In the genomic region with DNA sequence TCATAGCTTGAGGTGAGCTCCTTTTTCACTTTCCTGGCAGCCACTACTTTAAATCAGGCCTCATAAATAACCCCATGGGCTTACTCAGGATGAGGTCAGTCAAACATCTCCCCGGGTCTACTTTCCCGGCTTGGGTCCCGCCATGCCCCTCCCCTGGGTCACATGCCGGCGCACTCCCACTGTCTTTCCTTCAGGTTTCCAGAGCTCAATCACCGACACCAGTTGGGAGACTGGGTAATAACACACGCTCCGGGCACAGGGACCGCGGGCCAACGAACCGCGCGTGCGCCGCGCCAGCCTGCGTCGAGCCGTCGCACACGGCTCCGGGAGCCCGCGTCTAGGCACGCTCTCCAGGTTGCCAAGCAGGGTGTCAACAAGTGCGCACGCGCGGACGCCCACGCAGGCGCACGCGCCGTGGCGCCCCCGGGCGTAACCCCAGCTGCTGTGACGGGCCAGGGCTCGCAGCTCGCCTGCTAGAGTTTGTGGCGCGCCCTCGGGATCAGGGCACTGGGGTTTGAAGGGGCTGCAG, we compare ENCODE assay signal across 12 cellular contexts. TPM values are rescaled to one million over a fixed set of nuclear protein-coding genes. Genes with fewer than 3 reads are reported as not detected.
DNase-seq lines count a peak whose midpoint lies in the region; ATAC-seq and TF ChIP-seq lines count a peak whose summit lies in the region.
"Had no signal": no experiment of that assay in that cellular context is flagged by ENCODE, and none has a peak within 500 bp of the region (broad histone marks: within the 10 kb centered on the region; RNA-seq: fewer than 3 reads in every experiment).

No MANE protein-coding gene starts in this region.

- peak; percentile 19 for ATAC-seq in WTC11
- no peak for ATAC-seq in HG02973 (IDR thresholded peaks at IDR 0.05; ENCODE audit: unreplicated experiment)
- ATAC-seq in GM18520 (IDR thresholded peaks at IDR 0.05; ENCODE audit: unreplicated experiment) = no peak
- ATAC-seq: GM12878 had no signal

- H3K9ac ChIP-seq in iPS-20b (ENCODE audit: low read depth, low read length) (no peak overlapping the region), skeletal muscle tissue (ENCODE audit: low read depth in 1 of 3, low read length in 3 of 3) (no peak overlapping the region)

- H3K9me3 ChIP-seq in iPS-20b (ENCODE audit: insufficient read depth, low read depth, low read length) = no peaks in the 10 kb centered on the region; the same call in 1 of the 2 replicates
- no peaks in the 10 kb centered on the region for H3K9me3 ChIP-seq in skeletal muscle tissue (ENCODE audit: control insufficient read depth in 3 of 3, low read length in 3 of 3)
- H3K9me3 ChIP-seq: MG63, transverse colon had no signal

- H3K4me1 ChIP-seq in iPS-20b (ENCODE audit: insufficient read depth, low read length) (peaks cover 16% of the 10 kb centered on the region), skeletal muscle tissue (ENCODE audit: control insufficient read depth in 3 of 3, insufficient read depth in 3 of 3, low read length in 3 of 3) (peaks cover 8 to 21% (median 16%) of the 10 kb centered on the region in 3 donors)

- intact Hi-C loops in Calu3 (cut with micrococcal nuclease; ENCODE audit: unreplicated experiment) = no loop called here

- peaks cover 99% of the 10 kb centered on the region for H3K27me3 ChIP-seq in iPS-20b (ENCODE audit: insufficient read depth, low read length)
- H3K27me3 ChIP-seq in skeletal muscle tissue (ENCODE audit: control insufficient read depth in 3 of 3, insufficient read depth in 3 of 3, low read length in 3 of 3) = peaks cover 57 to 76% (median 61%) of the 10 kb centered on the region in 3 donors

- H3K27me3 Mint-ChIP-seq in WTC11 (ENCODE audit: low read depth) = peaks cover 99% of the 10 kb centered on the region
- H3K27me3 Mint-ChIP-seq in Calu3 (ENCODE audit: unreplicated experiment) = peaks cover 21% of the 10 kb centered on the region

- H3K4me3 Mint-ChIP-seq in WTC11 (peak overlapping the region; percentile 73), Calu3 (ENCODE audit: low read depth, unreplicated experiment) (no peak overlapping the region)

- no peaks in the 10 kb centered on the region for H3K9me3 Mint-ChIP-seq in WTC11
- no peaks in the 10 kb centered on the region for H3K9me3 Mint-ChIP-seq in Calu3 (ENCODE audit: low read depth, unreplicated experiment)

- H3K36me3 ChIP-seq in iPS-20b (ENCODE audit: insufficient read depth, low read depth, low read length) (no peaks in the 10 kb centered on the region), skeletal muscle tissue (ENCODE audit: control insufficient read depth in 3 of 3, insufficient read depth in 3 of 3, low read length in 3 of 3) (no peaks in the 10 kb centered on the region)
- H3K36me3 ChIP-seq: MG63, transverse colon had no signal

- TF ChIP-seq CTCF in WTC11 (IDR thresholded peaks at IDR 0.05) = no peak
- no peak for TF ChIP-seq CTCF in Calu3 (IDR thresholded peaks at IDR 0.05; ENCODE audit: unreplicated experiment)

- POLR2A ChIA-PET in WTC11 (lab: Charles Lee) = interaction anchor here (1.0 kb wide), 1 partner anchor 31 kb away, joined by 3 read pairs; no protein-coding TSS in a partner anchor

- BruUV-seq in Calu3 (replicated peaks; lab: Mats Ljungman, UMichigan) = no TSS peak

- H3K4me1 Mint-ChIP-seq in WTC11 = peaks cover 61% of the 10 kb centered on the region
- H3K4me1 Mint-ChIP-seq in Calu3 (ENCODE audit: low read depth, unreplicated experiment) = no peaks in the 10 kb centered on the region

- no peak overlapping the region for H3K27ac Mint-ChIP-seq in WTC11
- H3K27ac Mint-ChIP-seq in Calu3 (ENCODE audit: unreplicated experiment) = no peak overlapping the region

- H3K36me3 Mint-ChIP-seq in WTC11 (no peaks in the 10 kb centered on the region), Calu3 (ENCODE audit: insufficient read depth, unreplicated experiment) (no peaks in the 10 kb centered on the region)

- H3K27ac ChIP-seq in iPS-20b (ENCODE audit: low read length) = no peak overlapping the region
- H3K27ac ChIP-seq in skeletal muscle tissue (ENCODE audit: low read depth, low read length) = no peak overlapping the region
- H3K27ac ChIP-seq: transverse colon had no signal

- CTCF ChIA-PET in WTC11 (lab: Charles Lee) = interaction anchor here (0.8 to 1.7 kb wide), 2 partner anchors 10 to 665 kb away, joined by 4 read pairs; no protein-coding TSS in a partner anchor
- CTCF ChIA-PET in Calu3 (lab: Charles Lee) = no interaction called here

- DNase-seq in NCI-H187 (lab: John Stamatoyannopoulos, UW) (peak; percentile 48 to 50), NCI-H187 treated with DMSO at 0.1 percent for 48 hours (lab: John Stamatoyannopoulos, UW) (no peak), WTC11 (ENCODE audit: low spot score) (peak; percentile 52), Calu3 (no peak)
- DNase-seq: MG63, transverse colon had no signal

- peak overlapping the region; percentile 63 for H3K4me3 ChIP-seq in iPS-20b (ENCODE audit: low read length)
- peak overlapping the region; percentile 1 to 59 (median 57) for H3K4me3 ChIP-seq in skeletal muscle tissue (ENCODE audit: low read length in 3 of 3)
- H3K4me3 ChIP-seq: GM12878, MG63 had no signal

TF ChIP-seq in WTC11, 78 proteins besides CTCF, POLR2A, EP300 and RAD21 (continues in another document):
- TF ChIP-seq CREM (CRISPR knock-in tag; IDR thresholded peaks at IDR 0.05) (no peak), JAZF1 (CRISPR knock-in tag; IDR thresholded peaks at IDR 0.05) (no peak), TEAD1 (CRISPR knock-in tag; IDR thresholded peaks at IDR 0.05) (no peak), EMX1 (CRISPR knock-in tag; IDR thresholded peaks at IDR 0.05) (no peak), SP1 (CRISPR knock-in tag; conservative IDR thresholded peaks at IDR 0.05) (no peak)
- TF ChIP-seq, protein P1, sequence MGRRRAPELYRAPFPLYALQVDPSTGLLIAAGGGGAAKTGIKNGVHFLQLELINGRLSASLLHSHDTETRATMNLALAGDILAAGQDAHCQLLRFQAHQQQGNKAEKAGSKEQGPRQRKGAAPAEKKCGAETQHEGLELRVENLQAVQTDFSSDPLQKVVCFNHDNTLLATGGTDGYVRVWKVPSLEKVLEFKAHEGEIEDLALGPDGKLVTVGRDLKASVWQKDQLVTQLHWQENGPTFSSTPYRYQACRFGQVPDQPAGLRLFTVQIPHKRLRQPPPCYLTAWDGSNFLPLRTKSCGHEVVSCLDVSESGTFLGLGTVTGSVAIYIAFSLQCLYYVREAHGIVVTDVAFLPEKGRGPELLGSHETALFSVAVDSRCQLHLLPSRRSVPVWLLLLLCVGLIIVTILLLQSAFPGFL (CRISPR knock-in tag; IDR thresholded peaks at IDR 0.05; ENCODE audit: borderline replicate concordance) = no peak
- TF ChIP-seq, protein P2, sequence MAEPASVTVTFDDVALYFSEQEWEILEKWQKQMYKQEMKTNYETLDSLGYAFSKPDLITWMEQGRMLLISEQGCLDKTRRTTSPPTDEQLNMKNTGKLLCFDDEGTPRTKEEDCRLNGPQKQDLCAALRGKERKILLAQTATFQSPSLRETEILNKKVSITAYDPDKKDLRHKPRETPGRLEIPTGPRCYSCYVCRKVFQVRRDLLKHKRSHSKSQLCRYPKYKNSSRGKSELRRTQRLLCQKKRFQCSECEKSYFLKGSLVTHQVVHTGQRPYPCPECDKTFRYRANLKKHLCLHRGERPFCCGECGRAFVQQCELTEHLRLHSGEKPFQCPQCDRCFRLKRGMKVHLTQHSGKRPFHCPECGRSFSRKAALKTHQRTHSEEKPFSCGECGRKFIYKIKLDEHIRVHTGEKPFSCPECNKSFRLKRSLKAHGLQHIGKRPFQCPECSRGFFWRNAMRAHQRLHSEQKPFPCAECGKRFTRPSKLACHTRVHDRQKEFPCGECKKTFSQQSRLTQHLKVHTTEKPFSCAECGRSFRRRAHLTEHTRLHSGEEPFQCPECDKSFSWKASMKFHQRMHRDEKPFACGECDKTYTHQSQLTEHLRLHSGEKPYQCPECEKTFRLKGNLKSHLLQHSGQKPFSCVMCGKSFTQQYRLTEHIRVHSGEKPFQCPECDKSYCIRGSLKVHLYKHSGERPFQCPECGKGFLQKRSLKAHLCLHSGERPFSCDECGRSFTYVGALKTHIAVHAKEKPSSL (CRISPR knock-in tag; conservative IDR thresholded peaks at IDR 0.05) = no peak
- TF ChIP-seq, protein P3, sequence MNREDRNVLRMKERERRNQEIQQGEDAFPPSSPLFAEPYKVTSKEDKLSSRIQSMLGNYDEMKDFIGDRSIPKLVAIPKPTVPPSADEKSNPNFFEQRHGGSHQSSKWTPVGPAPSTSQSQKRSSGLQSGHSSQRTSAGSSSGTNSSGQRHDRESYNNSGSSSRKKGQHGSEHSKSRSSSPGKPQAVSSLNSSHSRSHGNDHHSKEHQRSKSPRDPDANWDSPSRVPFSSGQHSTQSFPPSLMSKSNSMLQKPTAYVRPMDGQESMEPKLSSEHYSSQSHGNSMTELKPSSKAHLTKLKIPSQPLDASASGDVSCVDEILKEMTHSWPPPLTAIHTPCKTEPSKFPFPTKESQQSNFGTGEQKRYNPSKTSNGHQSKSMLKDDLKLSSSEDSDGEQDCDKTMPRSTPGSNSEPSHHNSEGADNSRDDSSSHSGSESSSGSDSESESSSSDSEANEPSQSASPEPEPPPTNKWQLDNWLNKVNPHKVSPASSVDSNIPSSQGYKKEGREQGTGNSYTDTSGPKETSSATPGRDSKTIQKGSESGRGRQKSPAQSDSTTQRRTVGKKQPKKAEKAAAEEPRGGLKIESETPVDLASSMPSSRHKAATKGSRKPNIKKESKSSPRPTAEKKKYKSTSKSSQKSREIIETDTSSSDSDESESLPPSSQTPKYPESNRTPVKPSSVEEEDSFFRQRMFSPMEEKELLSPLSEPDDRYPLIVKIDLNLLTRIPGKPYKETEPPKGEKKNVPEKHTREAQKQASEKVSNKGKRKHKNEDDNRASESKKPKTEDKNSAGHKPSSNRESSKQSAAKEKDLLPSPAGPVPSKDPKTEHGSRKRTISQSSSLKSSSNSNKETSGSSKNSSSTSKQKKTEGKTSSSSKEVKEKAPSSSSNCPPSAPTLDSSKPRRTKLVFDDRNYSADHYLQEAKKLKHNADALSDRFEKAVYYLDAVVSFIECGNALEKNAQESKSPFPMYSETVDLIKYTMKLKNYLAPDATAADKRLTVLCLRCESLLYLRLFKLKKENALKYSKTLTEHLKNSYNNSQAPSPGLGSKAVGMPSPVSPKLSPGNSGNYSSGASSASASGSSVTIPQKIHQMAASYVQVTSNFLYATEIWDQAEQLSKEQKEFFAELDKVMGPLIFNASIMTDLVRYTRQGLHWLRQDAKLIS (CRISPR knock-in tag; IDR thresholded peaks at IDR 0.05; ENCODE audit: borderline replicate concordance) = no peak

RNA-seq across cellular contexts. Expression of a gene that starts 31.6 kb away (rescaled TPM):
- total RNA-seq in WTC11 (2021) (not detected in 3 replicates), skeletal muscle tissue (not detected), Calu3 (2022) (not detected in 2 replicates)
- total RNA-seq: T-helper 1 cell treated with Interleukin-12 subunit alpha and Interleukin-12 subunit beta and Interleukin-4 antibody, amounts not matched to agents 30 ng/mL and 1 ng/mL, for 36 hours; transverse colon had no signal

Comparison
In these comparisons a context has a peak if more than half of its experiments do, and no peak if none do; other contexts are left out.
1. DNase-seq: peak in NCI-H187 (2 of 2) and WTC11 (single experiment); none in NCI-H187 treated with DMSO at 0.1 percent for 48 hours (single experiment) and Calu3 (single experiment).